In the genomic region with DNA sequence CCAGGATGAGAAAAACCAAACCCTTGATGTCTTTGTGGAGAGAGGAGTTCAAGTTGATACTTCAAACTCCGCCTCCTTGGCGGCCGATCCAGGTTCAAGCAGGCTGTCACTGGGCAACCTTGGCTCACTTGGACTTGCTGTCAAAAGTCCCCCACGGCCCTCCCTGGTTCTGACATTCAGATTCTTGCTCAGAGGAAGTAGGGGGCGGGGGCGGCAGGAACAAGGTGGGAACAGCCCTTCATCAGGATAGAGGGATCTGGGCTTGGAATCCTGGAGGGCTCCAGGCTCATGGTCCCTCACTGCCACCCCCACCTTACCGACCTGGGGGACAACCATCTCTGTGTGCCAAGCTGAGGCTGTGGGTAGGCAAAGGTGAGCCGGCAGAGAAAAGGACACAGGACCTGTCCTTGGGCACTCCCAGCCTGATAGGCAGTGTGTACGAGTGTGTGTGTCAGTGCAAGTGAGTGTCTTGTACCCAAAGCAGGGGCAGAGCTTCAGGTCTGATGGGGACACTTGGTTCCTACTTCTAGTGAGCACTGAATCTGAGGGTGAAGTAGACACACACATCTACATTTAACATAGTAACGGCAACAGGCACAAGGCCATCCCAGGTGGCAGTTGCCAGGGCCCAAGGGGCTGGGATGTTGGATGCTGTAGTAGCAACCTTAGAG, we compare ENCODE assay signal across 9 cellular contexts. TPM values are rescaled to one million over a fixed set of nuclear protein-coding genes. Genes with fewer than 3 reads are reported as not detected.
A peak's percentile ranks its signal among the peaks of the same experiment; 100 is the strongest.
DNase-seq lines count a peak whose midpoint lies in the region; ATAC-seq and TF ChIP-seq lines count a peak whose summit lies in the region.
"Had no signal": no experiment of that assay in that cellular context is flagged by ENCODE, and none has a peak within 500 bp of the region (broad histone marks: within the 10 kb centered on the region; RNA-seq: fewer than 3 reads in every experiment).

No MANE protein-coding gene starts in this region.

- H2BK120ac ChIP-seq in mesendoderm (ENCODE audit: low read depth, low read length): no peak overlapping the region

- no peaks in the 10 kb centered on the region for H3K79me1 ChIP-seq in mesendoderm (ENCODE audit: low read length)

- peak overlapping the region; percentile 2 for H3K9ac ChIP-seq in mesendoderm (ENCODE audit: low read length)

- H3K27ac ChIP-seq in right cardiac atrium (ENCODE audit: low read length) (no peak overlapping the region), mesendoderm (ENCODE audit: low read depth, low read length) (no peak overlapping the region), tibial nerve (peak overlapping the region in 3 of 4 donors; percentile 28 to 89 (median 78))

- H3K79me2 ChIP-seq in mesendoderm (ENCODE audit: control insufficient read depth, insufficient read depth, low read length): no peaks in the 10 kb centered on the region

- WGBS in right cardiac atrium: 66% methylated on average over 10 of the region's 10 CpGs
- no CpG with 5 or more reads among the region's 10 CpGs for WGBS in mesendoderm (ENCODE audit: extremely low coverage, insufficient coverage, low lambda C conversion rate)
- 76 to 83% methylated on average over 8 to 10 of the region's 10 CpGs for WGBS in tibial nerve, 2 donors

- no peaks in the 10 kb centered on the region for H3K9me3 ChIP-seq in right cardiac atrium (ENCODE audit: control insufficient read depth, low read length)
- H3K9me3 ChIP-seq in tibial nerve: no peaks in the 10 kb centered on the region

- no peaks in the 10 kb centered on the region for H3K36me3 ChIP-seq in mesendoderm (ENCODE audit: control insufficient read depth, insufficient read depth, low read length)
- H3K36me3 ChIP-seq in tibial nerve: no peaks in the 10 kb centered on the region

- no peak for TF ChIP-seq CTCF in tibial nerve (IDR thresholded peaks at IDR 0.05)

- H3K18ac ChIP-seq in mesendoderm (ENCODE audit: low read length): no peak overlapping the region

- no peaks in the 10 kb centered on the region for H3K27me3 ChIP-seq in right cardiac atrium (ENCODE audit: control insufficient read depth, insufficient read depth)
- H3K27me3 ChIP-seq in mesendoderm (ENCODE audit: insufficient read depth, low read length, poor library complexity): no peaks in the 10 kb centered on the region
- H3K27me3 ChIP-seq in tibial nerve: peaks cover 0 to 17% of the 10 kb centered on the region in 2 donors

- no peak for TF ChIP-seq EP300 in tibial nerve (IDR thresholded peaks at IDR 0.05)

- H3K4ac ChIP-seq in mesendoderm (ENCODE audit: low read depth, low read length): no peak overlapping the region

- ATAC-seq in right cardiac atrium (no peak), GM21360 (IDR thresholded peaks at IDR 0.05; ENCODE audit: unreplicated experiment) (no peak), sciatic nerve (no peak), HG03571 (IDR thresholded peaks at IDR 0.05; ENCODE audit: unreplicated experiment) (no peak)

- intact Hi-C loops in cardiac septum (cut with DNase I) (no loop called here), right cardiac atrium (cut with DNase I) (no loop called here), sciatic nerve (cut with DNase I) (no loop called here)

- no peak overlapping the region for H3K4me2 ChIP-seq in mesendoderm (ENCODE audit: low read length)

- H4K5ac ChIP-seq in mesendoderm (ENCODE audit: low read length): no peak overlapping the region

- no peak overlapping the region for H2AK5ac ChIP-seq in mesendoderm (ENCODE audit: low read length)

- no peak for TF ChIP-seq POLR2A in tibial nerve (IDR thresholded peaks at IDR 0.05)

- no peak overlapping the region for H2BK15ac ChIP-seq in mesendoderm (replicated peaks; ENCODE audit: low read depth)

- no peak overlapping the region for H3K23ac ChIP-seq in mesendoderm (ENCODE audit: low read length)

- H3K4me3 ChIP-seq in right cardiac atrium (ENCODE audit: low read length) (no peak overlapping the region), mesendoderm (ENCODE audit: low read length) (no peak overlapping the region), tibial nerve (no peak overlapping the region)

- H3K4me1 ChIP-seq in right cardiac atrium (ENCODE audit: control insufficient read depth, insufficient read depth, low read length) (no peaks in the 10 kb centered on the region), mesendoderm (ENCODE audit: control insufficient read depth, low read depth, low read length) (peaks cover 27% of the 10 kb centered on the region), tibial nerve (peaks cover 0 to 38% (median 17%) of the 10 kb centered on the region in 4 donors)

- DNase-seq in cardiac septum (ENCODE audit: low spot score): peak; percentile 75
- DNase-seq in right cardiac atrium: no peak
- peak; percentile 78 for DNase-seq in activated T-cell treated with anti-CD3 and anti-CD28 coated beads, Interleukin-2, amount 50 U/mL, for 48 hours
- no peak for DNase-seq in mesendoderm
- DNase-seq in tibial nerve (ENCODE audit: low spot score in 2 of 2): no peak
- DNase-seq in sciatic nerve (ENCODE audit: low spot score): no peak
- DNase-seq: NCI-H2081 had no signal

- H3K56ac ChIP-seq in mesendoderm (ENCODE audit: low read length): peak overlapping the region; percentile 51

- no peak overlapping the region for H4K8ac ChIP-seq in mesendoderm (ENCODE audit: low read depth, low read length)

- H2BK5ac ChIP-seq in mesendoderm (ENCODE audit: low read length): no peak overlapping the region

RNA-seq across cellular contexts. Expression of gene TSPOAP1, which starts 6.6 kb away (rescaled TPM):
- total RNA-seq in cardiac septum (10.7 TPM), right cardiac atrium (10 to 100 TPM in 3 of 4 donors, 1 to 10 TPM in 1; 7.0 to 21.5 (median 19.2) TPM), tibial nerve (10 to 100 TPM; 11.4 to 16.3 (median 13.0) TPM), sciatic nerve (17.8 TPM)
- polyA plus RNA-seq in right cardiac atrium: 13.0 TPM
- polyA plus RNA-seq in mesendoderm (2013, experiment 1 of 2): 0.93 TPM
- polyA plus RNA-seq in mesendoderm (2013, experiment 2 of 2): 0.78 TPM

RNA-seq across cellular contexts. Expression of gene SUPT4H1, which starts 16.8 kb away (rescaled TPM):
- total RNA-seq in cardiac septum: 49.4 TPM
- total RNA-seq in right cardiac atrium: 10 to 100 TPM; 51.9 to 65.6 (median 61.6) TPM
- 69.3 TPM for polyA plus RNA-seq in right cardiac atrium
- 97.5 TPM for polyA plus RNA-seq in mesendoderm (2013, experiment 1 of 2)
- polyA plus RNA-seq in mesendoderm (2013, experiment 2 of 2): 99.4 TPM
- total RNA-seq in tibial nerve: 10 to 100 TPM; 34.5 to 38.0 (median 35.2) TPM
- 62.2 TPM for total RNA-seq in sciatic nerve

RNA-seq across cellular contexts. Expression of gene MPO, which starts 54.5 kb away (rescaled TPM):
- total RNA-seq in cardiac septum (0.94 TPM), right cardiac atrium (under 1 TPM; 0.06 to 0.50 (median 0.23) TPM), tibial nerve (not detected), sciatic nerve (2.0 TPM)
- polyA plus RNA-seq in right cardiac atrium: 0.07 TPM
- 0.03 TPM for polyA plus RNA-seq in mesendoderm (2013, experiment 1 of 2)
- 0.08 TPM for polyA plus RNA-seq in mesendoderm (2013, experiment 2 of 2)

Comparison
In these comparisons a context has a peak if more than half of its experiments do, and no peak if none do; other contexts are left out.
1. DNase-seq: peak in cardiac septum (single experiment) and activated T-cell treated with anti-CD3 and anti-CD28 coated beads, Interleukin-2, amount 50 U/mL, for 48 hours (2 of 2); none in right cardiac atrium (0 of 3), mesendoderm (single experiment), tibial nerve (0 of 2) and sciatic nerve (single experiment).
2. H3K27ac ChIP-seq: peak in tibial nerve (3 of 4); none in right cardiac atrium (single experiment) and mesendoderm (single experiment).